1 cellular context compared by ENCODE assay signal in the genomic region with DNA sequence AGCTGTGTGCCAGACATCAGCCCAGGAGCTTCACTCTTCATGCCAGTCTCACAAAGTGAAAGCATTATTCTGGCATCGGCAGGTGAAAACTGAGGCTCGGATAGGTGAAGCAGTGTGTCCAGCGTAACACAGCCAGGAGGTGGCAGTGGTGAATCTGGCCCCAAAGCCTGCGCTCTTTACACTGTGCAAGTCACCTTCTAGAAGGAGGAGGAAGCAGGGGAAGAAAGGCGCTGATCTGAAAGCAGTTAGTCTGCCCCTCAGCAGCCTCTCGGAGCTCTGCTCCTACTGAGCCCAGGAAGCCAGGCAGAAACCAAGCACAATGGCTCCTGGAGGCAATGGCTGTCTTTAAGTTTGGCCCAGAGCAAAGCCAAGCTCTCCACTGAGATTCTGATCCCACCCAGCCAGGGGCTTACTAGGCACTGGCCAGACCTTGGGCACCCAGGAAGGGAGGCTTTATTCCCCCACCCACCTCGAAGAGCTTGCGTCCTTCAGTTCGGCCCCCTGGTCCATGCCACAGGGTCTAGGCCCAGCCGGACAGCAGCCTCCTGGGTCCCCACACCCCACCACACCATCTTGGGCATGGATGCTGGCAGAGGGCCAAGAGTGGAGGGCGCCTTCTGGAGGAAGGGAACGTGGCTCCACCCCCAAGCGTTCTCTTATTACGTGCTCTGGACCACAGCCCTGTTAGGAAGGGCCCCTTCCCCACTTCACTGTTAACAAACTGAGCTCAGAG.
TF ChIP-seq lines count a peak whose summit lies in the region.

No MANE protein-coding gene starts in this region.

TF ChIP-seq in K562, 482 proteins besides CTCF, POLR2A, EP300 and RAD21 (continued from another document):
- TF ChIP-seq, protein P1, sequence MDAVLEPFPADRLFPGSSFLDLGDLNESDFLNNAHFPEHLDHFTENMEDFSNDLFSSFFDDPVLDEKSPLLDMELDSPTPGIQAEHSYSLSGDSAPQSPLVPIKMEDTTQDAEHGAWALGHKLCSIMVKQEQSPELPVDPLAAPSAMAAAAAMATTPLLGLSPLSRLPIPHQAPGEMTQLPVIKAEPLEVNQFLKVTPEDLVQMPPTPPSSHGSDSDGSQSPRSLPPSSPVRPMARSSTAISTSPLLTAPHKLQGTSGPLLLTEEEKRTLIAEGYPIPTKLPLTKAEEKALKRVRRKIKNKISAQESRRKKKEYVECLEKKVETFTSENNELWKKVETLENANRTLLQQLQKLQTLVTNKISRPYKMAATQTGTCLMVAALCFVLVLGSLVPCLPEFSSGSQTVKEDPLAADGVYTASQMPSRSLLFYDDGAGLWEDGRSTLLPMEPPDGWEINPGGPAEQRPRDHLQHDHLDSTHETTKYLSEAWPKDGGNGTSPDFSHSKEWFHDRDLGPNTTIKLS (IDR thresholded peaks at IDR 0.05; ENCODE audit: borderline replicate concordance, low read depth) = no peak
- TF ChIP-seq SMC3 (conservative IDR thresholded peaks at IDR 0.05; ENCODE audit: insufficient read depth, low read depth, low read length) (0 out of 2 replicates have a peak, but pooled peaks have one; percentile 10), NFRKB (IDR thresholded peaks at IDR 0.05; ENCODE audit: low read depth) (no peak), MAFK (IDR thresholded peaks at IDR 0.05; ENCODE audit: low read length) (no peak), HDAC8 (tag; IDR thresholded peaks at IDR 0.05) (no peak), ZNF561 (CRISPR knock-in tag; conservative IDR thresholded peaks at IDR 0.05) (no peak), PML (IDR thresholded peaks at IDR 0.05; ENCODE audit: low read length) (no peak), TAF15 (IDR thresholded peaks at IDR 0.05; ENCODE audit: low read depth, low read length) (no peak)
